In the genomic region with DNA sequence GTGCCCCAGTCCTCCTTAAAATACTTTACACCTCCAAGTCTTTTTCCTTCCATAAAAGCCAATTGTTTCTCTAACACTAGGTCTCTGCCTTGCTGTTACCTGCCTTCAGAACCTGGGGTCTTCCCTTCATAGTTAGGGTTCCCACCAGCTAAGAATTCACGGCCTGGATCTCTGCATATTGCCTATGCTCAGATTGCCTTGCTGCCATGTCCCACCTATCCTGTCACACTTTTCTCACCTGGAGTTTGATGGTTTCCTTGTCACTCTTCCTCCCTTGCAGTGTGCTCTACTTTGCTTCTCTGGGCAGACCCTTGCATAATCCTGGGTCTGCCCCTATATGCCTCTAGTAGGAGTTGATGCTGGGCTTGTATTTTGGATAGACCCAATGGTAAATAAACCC, we compare ENCODE assay signal across 20 cellular contexts. TPM values are rescaled to one million over a fixed set of nuclear protein-coding genes. Genes with fewer than 3 reads are reported as not detected.
DNase-seq lines count a peak whose midpoint lies in the region; ATAC-seq and TF ChIP-seq lines count a peak whose summit lies in the region.
"Had no signal": no experiment of that assay in that cellular context is flagged by ENCODE, and none has a peak within 500 bp of the region (broad histone marks: within the 10 kb centered on the region; RNA-seq: fewer than 3 reads in every experiment).

No MANE protein-coding gene starts in this region.

- no peak overlapping the region for H2BK12ac ChIP-seq in neuronal stem cell (ENCODE audit: low read length)

- H3K18ac ChIP-seq in neuronal stem cell (ENCODE audit: low read length) = no peak overlapping the region

- H3K27me3 Mint-ChIP-seq in WTC11 (ENCODE audit: low read depth) = no peaks in the 10 kb centered on the region; the same call in 1 of the 2 replicates

- intact Hi-C loops in A673 (cut with micrococcal nuclease; ENCODE audit: unreplicated experiment) = no loop called here

- no peak overlapping the region for H4K91ac ChIP-seq in neuronal stem cell (ENCODE audit: low read depth, low read length, poor library complexity)

- CTCF ChIA-PET in WTC11 (lab: Charles Lee) (interaction anchor here (1.3 to 2.4 kb wide), 2 partner anchors 35 to 139 kb away, joined by 6 to 10 read pairs; no protein-coding TSS in a partner anchor), A673 (lab: Charles Lee) (no interaction called here)

- TF ChIP-seq CTCF in WTC11 (IDR thresholded peaks at IDR 0.05) (no peak), A673 (conservative IDR thresholded peaks at IDR 0.05; ENCODE audit: low read depth, low read length) (no peak)

- H3K27me3 ChIP-seq in HUES48 (ENCODE audit: control insufficient read depth, insufficient read depth, low read length) (no peaks in the 10 kb centered on the region), iPS-18a (ENCODE audit: control insufficient read depth, insufficient read depth, low read length) (no peaks in the 10 kb centered on the region), neuronal stem cell (ENCODE audit: control insufficient read depth in 3 of 3, insufficient read depth in 3 of 3, low read depth in 1 of 3, low read length in 3 of 3) (no peaks in the 10 kb centered on the region), A673 (replicated peaks; ENCODE audit: insufficient read depth, low read depth, low read length, poor library complexity) (no peaks in the 10 kb centered on the region)
- H3K27me3 ChIP-seq: BLaER1 had no signal

- peaks cover 11% of the 10 kb centered on the region for H3K36me3 Mint-ChIP-seq in WTC11
- H3K36me3 Mint-ChIP-seq: CD8-positive, alpha-beta T cell had no signal

- H3K9ac ChIP-seq in HUES48 (ENCODE audit: low read depth, low read length) = no peak overlapping the region
- no peak overlapping the region for H3K9ac ChIP-seq in iPS-18a (ENCODE audit: low read length)
- no peak overlapping the region for H3K9ac ChIP-seq in neuronal stem cell (ENCODE audit: low read depth, low read length, poor library complexity)
- H3K9ac ChIP-seq: BLaER1 had no signal

- no peak overlapping the region for H2BK120ac ChIP-seq in neuronal stem cell (ENCODE audit: low read depth, low read length)

- peak overlapping the region; percentile 100 for H3K27ac ChIP-seq in HUES48 (ENCODE audit: low read depth, low read length)
- H3K27ac ChIP-seq in iPS-18a (ENCODE audit: low read length) = peak overlapping the region; percentile 12
- H3K27ac ChIP-seq in neuronal stem cell (replicated peaks; ENCODE audit: low read length) = no peak overlapping the region
- H3K27ac ChIP-seq in A673 (ENCODE audit: low read depth, low read length, poor library complexity, severe bottlenecking) = no peak overlapping the region
- H3K27ac ChIP-seq: BLaER1, C4-2B had no signal

- peak overlapping the region; percentile 76; the same call in 1 of the 2 replicates for H3K4me3 Mint-ChIP-seq in WTC11
- H3K4me3 Mint-ChIP-seq: B cell; CD4-positive, CD25-positive, alpha-beta regulatory T cell; CD8-positive, alpha-beta T cell had no signal

- no peak overlapping the region for H2BK15ac ChIP-seq in neuronal stem cell (ENCODE audit: low read length)

- H3K9me3 ChIP-seq in HUES48 (ENCODE audit: control insufficient read depth, insufficient read depth, low read length) (no peaks in the 10 kb centered on the region), iPS-18a (ENCODE audit: control insufficient read depth, low read depth, low read length) (no peaks in the 10 kb centered on the region), neuronal stem cell (replicated peaks in 1 of 2; ENCODE audit: control insufficient read depth in 2 of 2, insufficient read depth in 1 of 2, low read depth in 1 of 2, low read length in 2 of 2) (no peaks in the 10 kb centered on the region), A673 (ENCODE audit: low read depth, low read length, poor library complexity, severe bottlenecking) (no peaks in the 10 kb centered on the region)
- H3K9me3 ChIP-seq: BLaER1, Caco-2 had no signal

- POLR2A ChIA-PET in WTC11 (lab: Charles Lee) (interaction anchor here (0.6 kb wide), 1 partner anchor 60 kb away, joined by 3 read pairs; no protein-coding TSS in a partner anchor), A673 (lab: Charles Lee; ENCODE audit: low non-redundant PET) (no interaction called here)

- peaks cover 51% of the 10 kb centered on the region for H3K4me1 ChIP-seq in HUES48 (ENCODE audit: control insufficient read depth, insufficient read depth, low read length)
- H3K4me1 ChIP-seq in iPS-18a (ENCODE audit: control insufficient read depth, low read depth, low read length) = peaks cover 36% of the 10 kb centered on the region
- no peaks in the 10 kb centered on the region for H3K4me1 ChIP-seq in neuronal stem cell (ENCODE audit: control insufficient read depth in 2 of 2, insufficient read depth in 1 of 2, low read depth in 1 of 2, low read length in 2 of 2)
- H3K4me1 ChIP-seq in A673 (ENCODE audit: insufficient read depth, low read length, poor library complexity, severe bottlenecking) = no peaks in the 10 kb centered on the region
- H3K4me1 ChIP-seq: BLaER1, Caco-2 had no signal

- no peak overlapping the region for H2AK5ac ChIP-seq in neuronal stem cell (ENCODE audit: low read depth, low read length)

- no peak overlapping the region for H3K14ac ChIP-seq in neuronal stem cell (ENCODE audit: low read length)

- H3K36me3 ChIP-seq in HUES48 (ENCODE audit: control insufficient read depth, insufficient read depth, low read length) (peaks cover 5% of the 10 kb centered on the region; the same call in 1 of the 2 replicates), iPS-18a (ENCODE audit: control insufficient read depth, low read depth, low read length) (no peaks in the 10 kb centered on the region), neuronal stem cell (replicated peaks in 1 of 2; ENCODE audit: control insufficient read depth in 2 of 2, insufficient read depth in 2 of 2, low read length in 2 of 2) (no peaks in the 10 kb centered on the region), A673 (ENCODE audit: insufficient read depth, low read length, poor library complexity, severe bottlenecking) (no peaks in the 10 kb centered on the region)
- H3K36me3 ChIP-seq: BLaER1 had no signal

- H3K4me3 ChIP-seq in HUES48 (ENCODE audit: low read depth, low read length) (no peak overlapping the region), iPS-18a (ENCODE audit: low read length) (no peak overlapping the region), neuronal stem cell (ENCODE audit: low read length in 2 of 2) (no peak overlapping the region), A673 (ENCODE audit: low read depth, low read length, poor library complexity, severe bottlenecking) (no peak overlapping the region)
- H3K4me3 ChIP-seq: BLaER1 had no signal

- peaks cover 75% of the 10 kb centered on the region for H3K4me1 Mint-ChIP-seq in WTC11
- H3K4me1 Mint-ChIP-seq: B cell had no signal

- no CpG with 5 or more reads among the region's 1 CpG for WGBS in neuronal stem cell (ENCODE audit: extremely low coverage in 2 of 2, insufficient read length in 2 of 2, insufficient replicate concordance in 1 of 2), 2 donors

- no TSS peak for BruUV-seq in A673 (replicated peaks; lab: Mats Ljungman, UMichigan)

- no peak for DNase-seq in WTC11 (ENCODE audit: low spot score)
- no peak for DNase-seq in neuronal stem cell (ENCODE audit: low spot score)
- DNase-seq in SKM-1 treated with dmso at 0.1 percent for 144 hours (lab: John Stamatoyannopoulos, UW; ENCODE audit: unreplicated experiment) = no peak
- DNase-seq in activated T-cell treated with anti-CD3 and anti-CD28 coated beads, Interleukin-2, amount 50 U/mL, for 48 hours = no peak
- DNase-seq in NCI-H2107 (lab: John Stamatoyannopoulos, UW) = no peak
- no peak for DNase-seq in A673 (ENCODE audit: low spot score)
- DNase-seq: Caco-2; CD4-positive, CD25-positive, alpha-beta regulatory T cell; CD8-positive, alpha-beta T cell; DMS153; DND-41; GOT3; H7 had no signal

- H3K27ac Mint-ChIP-seq in WTC11 = peak overlapping the region; percentile 97
- H3K27ac Mint-ChIP-seq: B cell; CD8-positive, alpha-beta T cell had no signal

- H3K23ac ChIP-seq in neuronal stem cell (ENCODE audit: low read depth, low read length, poor library complexity) = peak overlapping the region; percentile 68

- no peak; the same call in 1 of the 2 replicates for ATAC-seq in WTC11
- ATAC-seq: CD8-positive, alpha-beta T cell had no signal

- no peak overlapping the region for H2AFZ ChIP-seq in neuronal stem cell (ENCODE audit: low read length)

- H2BK5ac ChIP-seq in neuronal stem cell (ENCODE audit: low read length) = no peak overlapping the region

- no peaks in the 10 kb centered on the region for H3K79me1 ChIP-seq in neuronal stem cell (ENCODE audit: low read depth, low read length)

- H4K8ac ChIP-seq in neuronal stem cell (ENCODE audit: low read depth, low read length) = no peak overlapping the region

- H3K4me2 ChIP-seq in neuronal stem cell (ENCODE audit: insufficient read depth, low read length, poor library complexity, severe bottlenecking) = no peak overlapping the region
- H3K4me2 ChIP-seq: BLaER1 had no signal

- H3K9me3 Mint-ChIP-seq in WTC11 = peaks cover 6% of the 10 kb centered on the region; the same call in 1 of the 2 replicates
- H3K9me3 Mint-ChIP-seq: CD4-positive, CD25-positive, alpha-beta regulatory T cell; CD8-positive, alpha-beta T cell had no signal

- H3K4ac ChIP-seq in neuronal stem cell (ENCODE audit: low read length) = no peak overlapping the region

TF ChIP-seq in WTC11, 78 proteins besides CTCF, POLR2A, EP300 and RAD21:
- peak; percentile 47; the same call in 1 of the 2 replicates for TF ChIP-seq ZNF121 (CRISPR knock-in tag; IDR thresholded peaks at IDR 0.05)
- no peak for TF ChIP-seq ZNF138 (CRISPR knock-in tag; conservative IDR thresholded peaks at IDR 0.05)
- TF ChIP-seq, protein P1, sequence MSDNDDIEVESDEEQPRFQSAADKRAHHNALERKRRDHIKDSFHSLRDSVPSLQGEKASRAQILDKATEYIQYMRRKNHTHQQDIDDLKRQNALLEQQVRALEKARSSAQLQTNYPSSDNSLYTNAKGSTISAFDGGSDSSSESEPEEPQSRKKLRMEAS (CRISPR knock-in tag; IDR thresholded peaks at IDR 0.05) = 0 out of 2 replicates have a peak, but pooled peaks have one; percentile 12

RNA-seq across cellular contexts. Expression of gene TMPRSS11E, which starts 36.6 kb away (rescaled TPM):
- total RNA-seq in WTC11 (2021) = 1.9 to 3.5 TPM (median 2.9 TPM) in 3 replicates
- polyA plus RNA-seq in neuronal stem cell (2013, experiment 1 of 2) = 0.01 TPM
- not detected for polyA plus RNA-seq in neuronal stem cell (2013, experiment 2 of 2)
- total RNA-seq in A673 (2021) = not detected in 2 replicates
- total RNA-seq: A172; B cell; Caco-2; CD4-positive, CD25-positive, alpha-beta regulatory T cell; CD8-positive, alpha-beta T cell had no signal
- polyA plus RNA-seq: AG04450 had no signal

Comparison
In these comparisons a context has a peak if more than half of its experiments do, and no peak if none do; other contexts are left out.
1. H3K27ac ChIP-seq: peak in HUES48 (single experiment) and iPS-18a (single experiment); none in neuronal stem cell (single experiment) and A673 (single experiment).